25 cellular contexts compared by ENCODE assay signal in genomic region chr1:67651031-67651430, GRCh38.
"Had no signal": no experiment of that assay in that cellular context is flagged by ENCODE, and none has a peak within 500 bp of the region (broad histone marks: within the 10 kb centered on the region; RNA-seq: fewer than 3 reads in every experiment).

No MANE protein-coding gene starts in this region.

- H3K36me3 ChIP-seq: ascending aorta had no signal

- ATAC-seq: activated naive CD4-positive, alpha-beta T cell treated with anti-CD3 and anti-CD28 coated beads, Interleukin-2, amount 50 U/mL, for 72 hours; activated naive CD8-positive, alpha-beta T cell treated with anti-CD3 and anti-CD28 coated beads, Interleukin-2, amount 50 U/mL, for 24 hours; activated T-cell treated with anti-CD3 and anti-CD28 coated beads, Interleukin-2, amount 50 U/mL, for 4 hours; body of pancreas; PC-3; WTC11 had no signal

- H3K9me3 ChIP-seq: ascending aorta, body of pancreas had no signal

- H3K27ac ChIP-seq: ascending aorta, body of pancreas, coronary artery had no signal

- H3K4me3 ChIP-seq: ascending aorta, body of pancreas, coronary artery had no signal

- FAIRE-seq: bronchial epithelial cell had no signal

- H3K27me3 ChIP-seq: ascending aorta, body of pancreas had no signal

- DNase-seq: activated CD4-positive, alpha-beta memory T cell treated with anti-CD3 and anti-CD28 coated beads for 36 hours; activated CD4-positive, alpha-beta T cell treated with anti-CD3 and anti-CD28 coated beads, Interleukin-2, amount 10 ng/mL, durations not matched to agents 7 days and 5 days; activated CD4-positive, CD25-positive, alpha-beta regulatory T cell treated with anti-CD3 and anti-CD28 coated beads, Interleukin-2, amount 50 U/mL, for 72 hours; activated CD8-positive, alpha-beta memory T cell treated with anti-CD3 and anti-CD28 coated beads for 24 hours; activated effector memory CD4-positive, alpha-beta T cell treated with anti-CD3 and anti-CD28 coated beads, Interleukin-2, amount 50 U/mL, for 16 hours; activated naive CD4-positive, alpha-beta T cell treated with Interleukin-2 at 50 U/mL for 16 hours; activated naive CD8-positive, alpha-beta T cell treated with anti-CD3 and anti-CD28 coated beads, Interleukin-2, amount 50 U/mL, for 24 hours; activated T-cell treated with anti-CD3 and anti-CD28 coated beads, Interleukin-2, amount 50 U/mL, for 4 hours; amniotic stem cell; body of pancreas; central memory CD4-positive, alpha-beta T cell; NCI-H1048; NCI-H1930; NCI-H2171; NCI-H2227 treated with DMSO at 0.1 percent for 48 hours; NCI-H526 treated with DMSO at 0.1 percent for 48 hours; NCI-H82; NK-92 treated with Interleukin-12 subunit alpha and Interleukin-12 subunit beta, amount 100 ng/mL, for 24 hours; PC-3; SHP77 treated with DMSO at 0.1 percent for 48 hours had no signal
